In the genomic region with DNA sequence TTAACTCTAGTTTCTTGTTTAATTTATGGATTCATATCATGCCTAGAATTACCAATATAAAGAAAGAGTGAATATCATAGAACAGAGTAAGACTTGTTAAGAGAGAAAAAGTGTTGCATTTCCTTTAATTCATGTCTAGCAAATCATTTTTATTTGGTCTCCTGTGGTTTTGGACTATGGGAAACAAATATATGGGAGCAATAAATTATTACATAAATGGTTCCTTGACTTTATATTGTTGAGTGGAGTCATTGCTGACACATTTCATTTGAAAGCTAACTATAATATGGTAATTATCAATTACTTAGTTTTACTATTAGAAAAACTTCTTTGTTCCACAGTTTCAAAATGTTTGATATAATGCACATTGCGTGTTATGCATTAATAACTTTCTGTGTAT, we compare ENCODE assay signal across 16 cellular contexts.
DNase-seq lines count a peak whose midpoint lies in the region; ATAC-seq and TF ChIP-seq lines count a peak whose summit lies in the region.
"Had no signal": no experiment of that assay in that cellular context is flagged by ENCODE, and none has a peak within 500 bp of the region (broad histone marks: within the 10 kb centered on the region; RNA-seq: fewer than 3 reads in every experiment).

No MANE protein-coding gene starts in this region.

- POLR2A ChIA-PET in A673 (lab: Charles Lee; ENCODE audit: low non-redundant PET), result no interaction called here
- POLR2A ChIA-PET in PC-3 (lab: Charles Lee; ENCODE audit: unreplicated experiment), result no interaction called here
- POLR2A ChIA-PET in Caco-2 (lab: Charles Lee), result no interaction called here

- no peaks in the 10 kb centered on the region for H3K9me2 ChIP-seq in Karpas-422 (replicated peaks; ENCODE audit: insufficient read depth, low read length)
- H3K9me2 ChIP-seq in PC-3 (replicated peaks; ENCODE audit: low read length), result no peaks in the 10 kb centered on the region

- no TSS peak for BruUV-seq in A673 (replicated peaks; lab: Mats Ljungman, UMichigan)
- BruUV-seq in PC-3 (replicated peaks; lab: Mats Ljungman, UMichigan), result no TSS peak
- no TSS peak for BruUV-seq in Caco-2 (replicated peaks; lab: Mats Ljungman, UMichigan)

- no peaks in the 10 kb centered on the region for H4K20me1 ChIP-seq in Karpas-422 (ENCODE audit: insufficient read depth, low read depth, low read length)
- H4K20me1 ChIP-seq in PC-3 (ENCODE audit: low read length), result no peaks in the 10 kb centered on the region

- CTCF ChIA-PET in A673 (lab: Charles Lee) (no interaction called here), PC-3 (lab: Charles Lee) (no interaction called here), Caco-2 (lab: Charles Lee) (no interaction called here)

- H3K9ac ChIP-seq in Karpas-422 (ENCODE audit: low read length), result no peak overlapping the region
- no peak overlapping the region for H3K9ac ChIP-seq in PC-3 (ENCODE audit: low read length)

- H3K4me3 ChIP-seq in A673 (ENCODE audit: low read depth, low read length, poor library complexity, severe bottlenecking) (no peak overlapping the region), Karpas-422 (ENCODE audit: low read length) (no peak overlapping the region), PC-3 (ENCODE audit: low read length) (no peak overlapping the region), Caco-2 (ENCODE audit: low read depth, low read length) (no peak overlapping the region)
- H3K4me3 ChIP-seq: A549, GM23338 had no signal

- peaks cover 39% of the 10 kb centered on the region for H3K79me2 ChIP-seq in Karpas-422 (ENCODE audit: low read length)
- no peaks in the 10 kb centered on the region for H3K79me2 ChIP-seq in PC-3 (ENCODE audit: low read length)

- no peaks in the 10 kb centered on the region for H3K9me3 Mint-ChIP-seq in Caco-2 (ENCODE audit: unreplicated experiment)
- H3K9me3 Mint-ChIP-seq: CD4-positive, alpha-beta memory T cell; GM23338; H9 had no signal

- TF ChIP-seq CTCF in A673 (conservative IDR thresholded peaks at IDR 0.05; ENCODE audit: low read depth, low read length) (no peak), PC-3 (conservative IDR thresholded peaks at IDR 0.05; ENCODE audit: low read depth, low read length) (no peak), Caco-2 (IDR thresholded peaks at IDR 0.05; ENCODE audit: insufficient read depth in 1 of 2, low read depth in 1 of 2, low read length in 1 of 2, severe bottlenecking in 1 of 2, unreplicated experiment in 1 of 2) (no peak)

- H3K9me3 ChIP-seq in A673 (ENCODE audit: low read depth, low read length, poor library complexity, severe bottlenecking) (no peaks in the 10 kb centered on the region), Karpas-422 (ENCODE audit: low read length) (no peaks in the 10 kb centered on the region), PC-3 (ENCODE audit: low read length) (no peaks in the 10 kb centered on the region), Caco-2 (no peaks in the 10 kb centered on the region)
- H3K9me3 ChIP-seq: A549 had no signal

- no peaks in the 10 kb centered on the region for H3K27me3 Mint-ChIP-seq in Caco-2 (ENCODE audit: insufficient read depth, unreplicated experiment)
- H3K27me3 Mint-ChIP-seq: CD4-positive, alpha-beta memory T cell had no signal

- peaks cover 36% of the 10 kb centered on the region for H3K36me3 ChIP-seq in A673 (ENCODE audit: insufficient read depth, low read length, poor library complexity, severe bottlenecking)
- H3K36me3 ChIP-seq in Karpas-422 (ENCODE audit: insufficient read depth, low read length), result peaks cover 26% of the 10 kb centered on the region; the same call in 1 of the 2 replicates
- H3K36me3 ChIP-seq in PC-3 (ENCODE audit: low read depth, low read length), result no peaks in the 10 kb centered on the region; the same call in 1 of the 2 replicates
- H3K36me3 ChIP-seq in Caco-2 (ENCODE audit: control insufficient read depth, insufficient read depth, low read length), result peaks cover 2% of the 10 kb centered on the region; the same call in 1 of the 2 replicates

- H3K4me2 ChIP-seq in Karpas-422 (ENCODE audit: low read depth, low read length, poor library complexity, severe bottlenecking) (no peak overlapping the region), PC-3 (ENCODE audit: low read length) (no peak overlapping the region)
- H3K4me2 ChIP-seq: A549, GM23338 had no signal

- no peaks in the 10 kb centered on the region for H3K27me3 ChIP-seq in A673 (replicated peaks; ENCODE audit: insufficient read depth, low read depth, low read length, poor library complexity)
- H3K27me3 ChIP-seq in Karpas-422 (ENCODE audit: low read length), result no peaks in the 10 kb centered on the region
- no peaks in the 10 kb centered on the region for H3K27me3 ChIP-seq in PC-3 (ENCODE audit: low read length)
- no peaks in the 10 kb centered on the region for H3K27me3 ChIP-seq in Caco-2 (replicated peaks; ENCODE audit: control insufficient read depth, insufficient read depth, low read length)

- ATAC-seq in PC-3, result peak; percentile 42; the same call in 1 of the 2 replicates
- no peak for ATAC-seq in GM21390 (IDR thresholded peaks at IDR 0.05; ENCODE audit: unreplicated experiment)
- ATAC-seq: A549, GM23338, HCT116 had no signal

- intact Hi-C loops in A673 (cut with micrococcal nuclease; ENCODE audit: unreplicated experiment) (no loop called here), PC-3 (cut with micrococcal nuclease) (loop anchor here (1.0 kb wide), 1 partner anchor 30 kb away; no protein-coding TSS in a partner anchor), Caco-2 (cut with micrococcal nuclease; ENCODE audit: unreplicated experiment) (no loop called here)

- H3K36me3 Mint-ChIP-seq in Caco-2 (ENCODE audit: insufficient read depth, unreplicated experiment), result peaks cover 5% of the 10 kb centered on the region

- no peak overlapping the region for H2AFZ ChIP-seq in Karpas-422 (ENCODE audit: low read length)
- H2AFZ ChIP-seq in PC-3 (ENCODE audit: low read length), result no peak overlapping the region
- H2AFZ ChIP-seq: GM23338 had no signal

- H3K4me1 ChIP-seq in A673 (ENCODE audit: insufficient read depth, low read length, poor library complexity, severe bottlenecking) (peaks cover 89% of the 10 kb centered on the region), Karpas-422 (ENCODE audit: low read length) (peaks cover 77% of the 10 kb centered on the region), PC-3 (ENCODE audit: insufficient read depth, low read length) (no peaks in the 10 kb centered on the region), Caco-2 (no peaks in the 10 kb centered on the region)

- no peaks in the 10 kb centered on the region for H3K4me1 Mint-ChIP-seq in Caco-2 (ENCODE audit: low read depth, unreplicated experiment)

- no peaks in the 10 kb centered on the region for H3F3A ChIP-seq in PC-3 (ENCODE audit: low read length, unreplicated experiment)

- no peak overlapping the region for H3K4me3 Mint-ChIP-seq in Caco-2 (ENCODE audit: unreplicated experiment)
- H3K4me3 Mint-ChIP-seq: CD4-positive, alpha-beta memory T cell; GM23338; H9 had no signal

- peak; percentile 48 for DNase-seq in A673 (ENCODE audit: low spot score)
- no peak for DNase-seq in Karpas-422
- no peak for DNase-seq in PC-3
- DNase-seq in activated CD4-positive, alpha-beta T cell treated with anti-CD3 and anti-CD28 coated beads for 1 hour, result no peak
- no peak for DNase-seq in Caco-2
- DNase-seq: C1 segment of cervical spinal cord; CD4-positive, alpha-beta memory T cell; COR-L47; DMS153; DND-41; H9 had no signal

- no peak overlapping the region for H3K27ac Mint-ChIP-seq in Caco-2 (ENCODE audit: unreplicated experiment)
- H3K27ac Mint-ChIP-seq: CD4-positive, alpha-beta memory T cell; GM23338; H9 had no signal

- no peak overlapping the region for H3K27ac ChIP-seq in A673 (ENCODE audit: low read depth, low read length, poor library complexity, severe bottlenecking)
- H3K27ac ChIP-seq in Karpas-422 (ENCODE audit: low read length), result peak overlapping the region; percentile 52
- H3K27ac ChIP-seq in PC-3 (ENCODE audit: low read length), result no peak overlapping the region
- H3K27ac ChIP-seq: 22Rv1, A549 had no signal
